1 cellular context compared by ENCODE assay signal in the genomic region with DNA sequence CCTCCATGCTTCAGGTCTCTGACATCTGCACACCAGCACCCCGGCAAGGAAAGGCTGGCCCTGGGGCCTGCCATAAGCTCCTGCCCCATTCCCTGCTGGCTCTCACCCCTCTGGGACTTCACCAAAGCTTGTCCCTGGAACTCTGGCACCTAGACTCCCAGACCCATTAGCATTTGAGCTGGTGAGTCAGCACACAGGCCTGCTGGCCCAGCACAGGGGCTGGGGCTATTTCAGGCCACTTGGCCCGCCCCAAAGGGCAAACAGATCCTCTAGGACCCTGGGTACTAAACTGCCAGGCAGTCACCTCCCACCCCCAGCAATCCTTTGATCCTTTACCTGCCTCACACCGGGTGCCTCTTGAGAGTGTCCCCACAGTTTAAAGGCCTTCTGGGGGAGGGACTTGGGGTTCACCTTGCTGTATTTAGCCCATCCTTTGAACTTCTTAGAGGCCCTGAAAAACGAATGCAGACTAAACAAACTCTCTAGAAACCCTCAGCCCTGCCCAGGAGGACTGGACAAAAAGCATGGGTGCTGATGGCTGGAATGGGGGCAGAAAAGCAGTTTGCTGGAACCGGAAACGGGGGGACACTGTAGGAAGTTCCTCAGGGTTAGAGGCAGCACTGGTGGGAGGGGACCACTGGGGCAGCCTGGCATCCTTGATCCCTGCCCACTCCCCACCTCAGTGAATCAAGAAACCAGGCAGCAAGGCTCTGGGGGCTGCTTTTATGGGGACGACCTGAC.
TF ChIP-seq lines count a peak whose summit lies in the region.

No MANE protein-coding gene starts in this region.

TF ChIP-seq in HepG2, 621 proteins besides CTCF, POLR2A, EP300 and RAD21 (continued from another document and continues in another):
- TF ChIP-seq, protein P1, sequence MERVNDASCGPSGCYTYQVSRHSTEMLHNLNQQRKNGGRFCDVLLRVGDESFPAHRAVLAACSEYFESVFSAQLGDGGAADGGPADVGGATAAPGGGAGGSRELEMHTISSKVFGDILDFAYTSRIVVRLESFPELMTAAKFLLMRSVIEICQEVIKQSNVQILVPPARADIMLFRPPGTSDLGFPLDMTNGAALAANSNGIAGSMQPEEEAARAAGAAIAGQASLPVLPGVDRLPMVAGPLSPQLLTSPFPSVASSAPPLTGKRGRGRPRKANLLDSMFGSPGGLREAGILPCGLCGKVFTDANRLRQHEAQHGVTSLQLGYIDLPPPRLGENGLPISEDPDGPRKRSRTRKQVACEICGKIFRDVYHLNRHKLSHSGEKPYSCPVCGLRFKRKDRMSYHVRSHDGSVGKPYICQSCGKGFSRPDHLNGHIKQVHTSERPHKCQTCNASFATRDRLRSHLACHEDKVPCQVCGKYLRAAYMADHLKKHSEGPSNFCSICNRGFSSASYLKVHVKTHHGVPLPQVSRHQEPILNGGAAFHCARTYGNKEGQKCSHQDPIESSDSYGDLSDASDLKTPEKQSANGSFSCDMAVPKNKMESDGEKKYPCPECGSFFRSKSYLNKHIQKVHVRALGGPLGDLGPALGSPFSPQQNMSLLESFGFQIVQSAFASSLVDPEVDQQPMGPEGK (CRISPR knock-in tag; IDR thresholded peaks at IDR 0.05): peak; percentile 85
- TF ChIP-seq FOXJ3 (CRISPR knock-in tag; IDR thresholded peaks at IDR 0.05; ENCODE audit: borderline replicate concordance): no peak
- TF ChIP-seq RXRB (CRISPR knock-in tag; IDR thresholded peaks at IDR 0.05; ENCODE audit: borderline replicate concordance): peak; percentile 90
- TF ChIP-seq HNRNPL (IDR thresholded peaks at IDR 0.05; ENCODE audit: low read depth, low read length): peak; percentile 79
- TF ChIP-seq, protein P2, sequence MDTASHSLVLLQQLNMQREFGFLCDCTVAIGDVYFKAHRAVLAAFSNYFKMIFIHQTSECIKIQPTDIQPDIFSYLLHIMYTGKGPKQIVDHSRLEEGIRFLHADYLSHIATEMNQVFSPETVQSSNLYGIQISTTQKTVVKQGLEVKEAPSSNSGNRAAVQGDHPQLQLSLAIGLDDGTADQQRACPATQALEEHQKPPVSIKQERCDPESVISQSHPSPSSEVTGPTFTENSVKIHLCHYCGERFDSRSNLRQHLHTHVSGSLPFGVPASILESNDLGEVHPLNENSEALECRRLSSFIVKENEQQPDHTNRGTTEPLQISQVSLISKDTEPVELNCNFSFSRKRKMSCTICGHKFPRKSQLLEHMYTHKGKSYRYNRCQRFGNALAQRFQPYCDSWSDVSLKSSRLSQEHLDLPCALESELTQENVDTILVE (CRISPR knock-in tag; IDR thresholded peaks at IDR 0.05): no peak
- TF ChIP-seq, protein P3, sequence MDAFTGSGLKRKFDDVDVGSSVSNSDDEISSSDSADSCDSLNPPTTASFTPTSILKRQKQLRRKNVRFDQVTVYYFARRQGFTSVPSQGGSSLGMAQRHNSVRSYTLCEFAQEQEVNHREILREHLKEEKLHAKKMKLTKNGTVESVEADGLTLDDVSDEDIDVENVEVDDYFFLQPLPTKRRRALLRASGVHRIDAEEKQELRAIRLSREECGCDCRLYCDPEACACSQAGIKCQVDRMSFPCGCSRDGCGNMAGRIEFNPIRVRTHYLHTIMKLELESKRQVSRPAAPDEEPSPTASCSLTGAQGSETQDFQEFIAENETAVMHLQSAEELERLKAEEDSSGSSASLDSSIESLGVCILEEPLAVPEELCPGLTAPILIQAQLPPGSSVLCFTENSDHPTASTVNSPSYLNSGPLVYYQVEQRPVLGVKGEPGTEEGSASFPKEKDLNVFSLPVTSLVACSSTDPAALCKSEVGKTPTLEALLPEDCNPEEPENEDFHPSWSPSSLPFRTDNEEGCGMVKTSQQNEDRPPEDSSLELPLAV (CRISPR knock-in tag; conservative IDR thresholded peaks at IDR 0.05; ENCODE audit: low read depth): no peak
- TF ChIP-seq, protein P4, sequence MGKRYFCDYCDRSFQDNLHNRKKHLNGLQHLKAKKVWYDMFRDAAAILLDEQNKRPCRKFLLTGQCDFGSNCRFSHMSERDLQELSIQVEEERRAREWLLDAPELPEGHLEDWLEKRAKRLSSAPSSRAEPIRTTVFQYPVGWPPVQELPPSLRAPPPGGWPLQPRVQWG (CRISPR knock-in tag; IDR thresholded peaks at IDR 0.05; ENCODE audit: borderline replicate concordance, low read depth): no peak
- 0 out of 2 replicates have a peak, but pooled peaks have one; percentile 13 for TF ChIP-seq PPARG (CRISPR knock-in tag; conservative IDR thresholded peaks at IDR 0.05)
- no peak for TF ChIP-seq SATB2 (CRISPR knock-in tag; IDR thresholded peaks at IDR 0.05)
- TF ChIP-seq PAF1 (CRISPR knock-in tag; IDR thresholded peaks at IDR 0.05): no peak
- TF ChIP-seq NCOA2 (CRISPR knock-in tag; IDR thresholded peaks at IDR 0.05): peak; percentile 72; the same call in 1 of the 2 replicates
- TF ChIP-seq ZNF263 (CRISPR knock-in tag; IDR thresholded peaks at IDR 0.05): 0 out of 2 replicates have a peak, but pooled peaks have one; percentile 35
- peak; percentile 70 for TF ChIP-seq NR2F6 (IDR thresholded peaks at IDR 0.05)
- peak; percentile 68 for TF ChIP-seq NR2F6 (CRISPR knock-in tag; IDR thresholded peaks at IDR 0.05)
- peak; percentile 42; the same call in 1 of the 2 replicates for TF ChIP-seq KDM6A (CRISPR knock-in tag; IDR thresholded peaks at IDR 0.05; ENCODE audit: low read depth)
- TF ChIP-seq, protein P5, sequence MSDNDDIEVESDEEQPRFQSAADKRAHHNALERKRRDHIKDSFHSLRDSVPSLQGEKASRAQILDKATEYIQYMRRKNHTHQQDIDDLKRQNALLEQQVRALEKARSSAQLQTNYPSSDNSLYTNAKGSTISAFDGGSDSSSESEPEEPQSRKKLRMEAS (IDR thresholded peaks at IDR 0.05): peak; percentile 38; the same call in 1 of the 2 replicates
- TF ChIP-seq, protein P6, sequence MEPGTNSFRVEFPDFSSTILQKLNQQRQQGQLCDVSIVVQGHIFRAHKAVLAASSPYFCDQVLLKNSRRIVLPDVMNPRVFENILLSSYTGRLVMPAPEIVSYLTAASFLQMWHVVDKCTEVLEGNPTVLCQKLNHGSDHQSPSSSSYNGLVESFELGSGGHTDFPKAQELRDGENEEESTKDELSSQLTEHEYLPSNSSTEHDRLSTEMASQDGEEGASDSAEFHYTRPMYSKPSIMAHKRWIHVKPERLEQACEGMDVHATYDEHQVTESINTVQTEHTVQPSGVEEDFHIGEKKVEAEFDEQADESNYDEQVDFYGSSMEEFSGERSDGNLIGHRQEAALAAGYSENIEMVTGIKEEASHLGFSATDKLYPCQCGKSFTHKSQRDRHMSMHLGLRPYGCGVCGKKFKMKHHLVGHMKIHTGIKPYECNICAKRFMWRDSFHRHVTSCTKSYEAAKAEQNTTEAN (CRISPR knock-in tag; conservative IDR thresholded peaks at IDR 0.05): 0 out of 2 replicates have a peak, but pooled peaks have one; percentile 46
- no peak for TF ChIP-seq ZNF430 (CRISPR knock-in tag; IDR thresholded peaks at IDR 0.05)
- TF ChIP-seq KMT2B (CRISPR knock-in tag; IDR thresholded peaks at IDR 0.05): no peak
- no peak for TF ChIP-seq ZNF431 (CRISPR knock-in tag; IDR thresholded peaks at IDR 0.05; ENCODE audit: borderline replicate concordance, low read depth)
- 0 out of 2 replicates have a peak, but pooled peaks have one; percentile 46 for TF ChIP-seq SNAPC2 (CRISPR knock-in tag; IDR thresholded peaks at IDR 0.05)
- peak; percentile 45; the same call in 1 of the 2 replicates for TF ChIP-seq MAFF (IDR thresholded peaks at IDR 0.05; ENCODE audit: low read depth, low read length)
- no peak for TF ChIP-seq GATAD1 (CRISPR knock-in tag; IDR thresholded peaks at IDR 0.05)
- peak; percentile 69 for TF ChIP-seq MED1 (CRISPR knock-in tag; IDR thresholded peaks at IDR 0.05)
- TF ChIP-seq, protein P7, sequence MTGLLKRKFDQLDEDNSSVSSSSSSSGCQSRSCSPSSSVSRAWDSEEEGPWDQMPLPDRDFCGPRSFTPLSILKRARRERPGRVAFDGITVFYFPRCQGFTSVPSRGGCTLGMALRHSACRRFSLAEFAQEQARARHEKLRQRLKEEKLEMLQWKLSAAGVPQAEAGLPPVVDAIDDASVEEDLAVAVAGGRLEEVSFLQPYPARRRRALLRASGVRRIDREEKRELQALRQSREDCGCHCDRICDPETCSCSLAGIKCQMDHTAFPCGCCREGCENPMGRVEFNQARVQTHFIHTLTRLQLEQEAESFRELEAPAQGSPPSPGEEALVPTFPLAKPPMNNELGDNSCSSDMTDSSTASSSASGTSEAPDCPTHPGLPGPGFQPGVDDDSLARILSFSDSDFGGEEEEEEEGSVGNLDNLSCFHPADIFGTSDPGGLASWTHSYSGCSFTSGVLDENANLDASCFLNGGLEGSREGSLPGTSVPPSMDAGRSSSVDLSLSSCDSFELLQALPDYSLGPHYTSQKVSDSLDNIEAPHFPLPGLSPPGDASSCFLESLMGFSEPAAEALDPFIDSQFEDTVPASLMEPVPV (CRISPR knock-in tag; IDR thresholded peaks at IDR 0.05): no peak
- TF ChIP-seq ZNF781 (CRISPR knock-in tag; IDR thresholded peaks at IDR 0.05; ENCODE audit: borderline replicate concordance, not compliant biosample characterization): no peak
- peak; percentile 72 for TF ChIP-seq ISL2 (CRISPR knock-in tag; IDR thresholded peaks at IDR 0.05)
- peak; percentile 83 for TF ChIP-seq BCL6 (CRISPR knock-in tag; IDR thresholded peaks at IDR 0.05)
- no peak for TF ChIP-seq EED (CRISPR knock-in tag; IDR thresholded peaks at IDR 0.05)
- no peak for TF ChIP-seq KAT2B (IDR thresholded peaks at IDR 0.05; ENCODE audit: borderline replicate concordance, low read depth, low read length)
- no peak for TF ChIP-seq MEIS2 (CRISPR knock-in tag; IDR thresholded peaks at IDR 0.05)
- TF ChIP-seq, protein P8, sequence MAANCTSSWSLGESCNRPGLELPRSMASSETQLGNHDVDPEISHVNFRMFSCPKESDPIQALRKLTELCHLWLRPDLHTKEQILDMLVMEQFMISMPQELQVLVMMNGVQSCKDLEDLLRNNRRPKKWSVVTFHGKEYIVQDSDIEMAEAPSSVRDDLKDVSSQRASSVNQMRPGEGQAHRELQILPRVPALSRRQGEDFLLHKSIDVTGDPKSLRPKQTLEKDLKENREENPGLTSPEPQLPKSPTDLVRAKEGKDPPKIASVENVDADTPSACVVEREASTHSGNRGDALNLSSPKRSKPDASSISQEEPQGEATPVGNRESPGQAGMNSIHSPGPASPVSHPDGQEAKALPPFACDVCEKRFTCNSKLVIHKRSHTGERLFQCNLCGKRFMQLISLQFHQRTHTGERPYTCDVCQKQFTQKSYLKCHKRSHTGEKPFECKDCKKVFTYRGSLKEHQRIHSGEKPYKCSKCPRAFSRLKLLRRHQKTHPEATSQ (CRISPR knock-in tag; IDR thresholded peaks at IDR 0.05; ENCODE audit: borderline replicate concordance): no peak
- TF ChIP-seq TAF1 (CRISPR knock-in tag; IDR thresholded peaks at IDR 0.05): no peak
- TF ChIP-seq, protein P9, sequence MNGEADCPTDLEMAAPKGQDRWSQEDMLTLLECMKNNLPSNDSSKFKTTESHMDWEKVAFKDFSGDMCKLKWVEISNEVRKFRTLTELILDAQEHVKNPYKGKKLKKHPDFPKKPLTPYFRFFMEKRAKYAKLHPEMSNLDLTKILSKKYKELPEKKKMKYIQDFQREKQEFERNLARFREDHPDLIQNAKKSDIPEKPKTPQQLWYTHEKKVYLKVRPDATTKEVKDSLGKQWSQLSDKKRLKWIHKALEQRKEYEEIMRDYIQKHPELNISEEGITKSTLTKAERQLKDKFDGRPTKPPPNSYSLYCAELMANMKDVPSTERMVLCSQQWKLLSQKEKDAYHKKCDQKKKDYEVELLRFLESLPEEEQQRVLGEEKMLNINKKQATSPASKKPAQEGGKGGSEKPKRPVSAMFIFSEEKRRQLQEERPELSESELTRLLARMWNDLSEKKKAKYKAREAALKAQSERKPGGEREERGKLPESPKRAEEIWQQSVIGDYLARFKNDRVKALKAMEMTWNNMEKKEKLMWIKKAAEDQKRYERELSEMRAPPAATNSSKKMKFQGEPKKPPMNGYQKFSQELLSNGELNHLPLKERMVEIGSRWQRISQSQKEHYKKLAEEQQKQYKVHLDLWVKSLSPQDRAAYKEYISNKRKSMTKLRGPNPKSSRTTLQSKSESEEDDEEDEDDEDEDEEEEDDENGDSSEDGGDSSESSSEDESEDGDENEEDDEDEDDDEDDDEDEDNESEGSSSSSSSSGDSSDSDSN (CRISPR knock-in tag; IDR thresholded peaks at IDR 0.05): peak; percentile 55; the same call in 1 of the 2 replicates
- 0 out of 2 replicates have a peak, but pooled peaks have one; percentile 53 for TF ChIP-seq ZNF572 (CRISPR knock-in tag; IDR thresholded peaks at IDR 0.05)
- no peak for TF ChIP-seq ZNF180 (CRISPR knock-in tag; IDR thresholded peaks at IDR 0.05; ENCODE audit: borderline replicate concordance, low read depth)
- no peak for TF ChIP-seq ZSCAN12 (CRISPR knock-in tag; IDR thresholded peaks at IDR 0.05)
- TF ChIP-seq, protein P10, sequence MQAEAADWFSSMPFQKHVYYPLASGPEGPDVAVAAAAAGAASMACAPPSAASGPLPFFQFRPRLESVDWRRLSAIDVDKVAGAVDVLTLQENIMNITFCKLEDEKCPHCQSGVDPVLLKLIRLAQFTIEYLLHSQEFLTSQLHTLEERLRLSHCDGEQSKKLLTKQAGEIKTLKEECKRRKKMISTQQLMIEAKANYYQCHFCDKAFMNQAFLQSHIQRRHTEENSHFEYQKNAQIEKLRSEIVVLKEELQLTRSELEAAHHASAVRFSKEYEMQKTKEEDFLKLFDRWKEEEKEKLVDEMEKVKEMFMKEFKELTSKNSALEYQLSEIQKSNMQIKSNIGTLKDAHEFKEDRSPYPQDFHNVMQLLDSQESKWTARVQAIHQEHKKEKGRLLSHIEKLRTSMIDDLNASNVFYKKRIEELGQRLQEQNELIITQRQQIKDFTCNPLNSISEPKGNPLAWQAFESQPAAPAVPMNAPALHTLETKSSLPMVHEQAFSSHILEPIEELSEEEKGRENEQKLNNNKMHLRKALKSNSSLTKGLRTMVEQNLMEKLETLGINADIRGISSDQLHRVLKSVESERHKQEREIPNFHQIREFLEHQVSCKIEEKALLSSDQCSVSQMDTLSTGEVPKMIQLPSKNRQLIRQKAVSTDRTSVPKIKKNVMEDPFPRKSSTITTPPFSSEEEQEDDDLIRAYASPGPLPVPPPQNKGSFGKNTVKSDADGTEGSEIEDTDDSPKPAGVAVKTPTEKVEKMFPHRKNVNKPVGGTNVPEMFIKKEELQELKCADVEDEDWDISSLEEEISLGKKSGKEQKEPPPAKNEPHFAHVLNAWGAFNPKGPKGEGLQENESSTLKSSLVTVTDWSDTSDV (CRISPR knock-in tag; IDR thresholded peaks at IDR 0.05): no peak
